In the genomic region with DNA sequence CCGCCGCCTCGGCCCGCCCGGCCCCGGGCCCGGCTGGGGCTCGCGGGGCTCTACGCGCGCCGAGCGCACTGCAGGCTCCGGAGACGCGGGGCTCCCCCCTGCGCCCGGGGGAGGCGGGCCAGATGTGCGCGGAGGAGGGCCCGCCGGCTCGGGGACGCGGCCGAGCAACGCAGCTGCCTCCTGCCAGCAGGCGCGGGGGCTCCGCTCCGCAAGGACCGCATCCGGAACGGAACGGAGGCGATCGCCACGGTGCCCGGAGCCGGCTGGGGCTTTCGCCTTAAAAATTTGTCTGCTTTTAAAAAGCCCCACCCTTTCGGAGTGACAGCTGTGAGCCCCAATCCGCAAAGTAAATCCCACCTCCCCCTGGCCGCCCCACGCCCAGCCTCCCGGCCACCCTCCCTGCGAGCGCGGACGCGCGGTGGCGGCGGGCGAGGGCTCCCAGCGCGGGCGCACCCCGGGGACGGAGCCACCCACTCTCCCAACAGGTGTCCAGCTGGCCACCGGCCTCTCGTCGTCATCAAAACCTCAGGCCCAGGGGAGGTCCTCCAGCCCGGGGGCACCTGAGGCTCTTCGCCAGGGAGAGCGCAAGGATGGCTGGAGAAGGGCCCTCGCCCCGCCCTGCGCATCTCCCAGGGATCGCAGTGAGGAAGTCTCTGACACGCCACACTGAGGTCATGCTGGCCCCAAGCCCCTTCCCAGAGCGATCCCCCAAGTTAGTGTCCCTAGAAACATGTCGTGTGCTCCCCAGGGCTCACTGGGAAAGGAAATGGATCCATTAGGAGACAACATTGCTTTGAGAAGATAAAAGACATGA, we compare ENCODE assay signal across 2 cellular contexts.
TF ChIP-seq lines count a peak whose summit lies in the region.

A gene (minus strand): TSS at position 70 of the 814 bp plus-strand sequence.

TF ChIP-seq in H1, 55 proteins besides CTCF, POLR2A, EP300 and RAD21:
- TF ChIP-seq TBP (IDR thresholded peaks at IDR 0.05; ENCODE audit: low read depth, low read length) (peak; percentile 16; the same call in 1 of the 2 replicates), NANOG (IDR thresholded peaks at IDR 0.05; ENCODE audit: insufficient read depth, low read depth, low read length, poor library complexity, severe bottlenecking) (no peak), PHF8 (conservative IDR thresholded peaks at IDR 0.05; ENCODE audit: low read depth, low read length) (peak; percentile 45), SP4 (IDR thresholded peaks at IDR 0.05; ENCODE audit: low read length) (0 out of 2 replicates have a peak, but pooled peaks have one; percentile 33), SP2 (IDR thresholded peaks at IDR 0.05; ENCODE audit: low read length) (peak; percentile 16; the same call in 1 of the 2 replicates), SUZ12 (IDR thresholded peaks at IDR 0.05; ENCODE audit: low read length) (peak; percentile 9; the same call in 1 of the 2 replicates), KDM4A (IDR thresholded peaks at IDR 0.05; ENCODE audit: low read depth, low read length, severe bottlenecking) (peak; percentile 94), CREB1 (IDR thresholded peaks at IDR 0.05) (0 out of 2 replicates have a peak, but pooled peaks have one; percentile 11), SP1 (IDR thresholded peaks at IDR 0.05; ENCODE audit: low read depth, low read length) (no peak), JUND (IDR thresholded peaks at IDR 0.05; ENCODE audit: low read length) (no peak), EZH2 (IDR thresholded peaks at IDR 0.05; ENCODE audit: low read depth, low read length, severe bottlenecking) (peak; percentile 34), TAF7 (optimal IDR thresholded peaks at IDR 0.05; ENCODE audit: borderline replicate concordance, low read depth, low read length) (no peak), CTBP2 (IDR thresholded peaks at IDR 0.05; ENCODE audit: borderline replicate concordance, insufficient read depth, insufficient read length, low read length) (peak; percentile 4), TAF1 (IDR thresholded peaks at IDR 0.05; ENCODE audit: low read depth, low read length) (0 out of 2 replicates have a peak, but pooled peaks have one; percentile 39)
TF ChIP-seq in H1: peak in this region for 10.

TF ChIP-seq in neural cell, 6 proteins besides CTCF, POLR2A, EP300 and RAD21:
- TF ChIP-seq MXI1 (conservative IDR thresholded peaks at IDR 0.05; ENCODE audit: poor library complexity, severe bottlenecking) = no peak
- TF ChIP-seq, protein P1, sequence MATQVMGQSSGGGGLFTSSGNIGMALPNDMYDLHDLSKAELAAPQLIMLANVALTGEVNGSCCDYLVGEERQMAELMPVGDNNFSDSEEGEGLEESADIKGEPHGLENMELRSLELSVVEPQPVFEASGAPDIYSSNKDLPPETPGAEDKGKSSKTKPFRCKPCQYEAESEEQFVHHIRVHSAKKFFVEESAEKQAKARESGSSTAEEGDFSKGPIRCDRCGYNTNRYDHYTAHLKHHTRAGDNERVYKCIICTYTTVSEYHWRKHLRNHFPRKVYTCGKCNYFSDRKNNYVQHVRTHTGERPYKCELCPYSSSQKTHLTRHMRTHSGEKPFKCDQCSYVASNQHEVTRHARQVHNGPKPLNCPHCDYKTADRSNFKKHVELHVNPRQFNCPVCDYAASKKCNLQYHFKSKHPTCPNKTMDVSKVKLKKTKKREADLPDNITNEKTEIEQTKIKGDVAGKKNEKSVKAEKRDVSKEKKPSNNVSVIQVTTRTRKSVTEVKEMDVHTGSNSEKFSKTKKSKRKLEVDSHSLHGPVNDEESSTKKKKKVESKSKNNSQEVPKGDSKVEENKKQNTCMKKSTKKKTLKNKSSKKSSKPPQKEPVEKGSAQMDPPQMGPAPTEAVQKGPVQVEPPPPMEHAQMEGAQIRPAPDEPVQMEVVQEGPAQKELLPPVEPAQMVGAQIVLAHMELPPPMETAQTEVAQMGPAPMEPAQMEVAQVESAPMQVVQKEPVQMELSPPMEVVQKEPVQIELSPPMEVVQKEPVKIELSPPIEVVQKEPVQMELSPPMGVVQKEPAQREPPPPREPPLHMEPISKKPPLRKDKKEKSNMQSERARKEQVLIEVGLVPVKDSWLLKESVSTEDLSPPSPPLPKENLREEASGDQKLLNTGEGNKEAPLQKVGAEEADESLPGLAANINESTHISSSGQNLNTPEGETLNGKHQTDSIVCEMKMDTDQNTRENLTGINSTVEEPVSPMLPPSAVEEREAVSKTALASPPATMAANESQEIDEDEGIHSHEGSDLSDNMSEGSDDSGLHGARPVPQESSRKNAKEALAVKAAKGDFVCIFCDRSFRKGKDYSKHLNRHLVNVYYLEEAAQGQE (IDR thresholded peaks at IDR 0.05; ENCODE audit: borderline replicate concordance) = no peak
- no peak for TF ChIP-seq EZH2 (IDR thresholded peaks at IDR 0.05; ENCODE audit: borderline replicate concordance, insufficient read depth, low read length, poor library complexity, severe bottlenecking)
- TF ChIP-seq SMC3 (conservative IDR thresholded peaks at IDR 0.05; ENCODE audit: poor library complexity) = no peak
- no peak for TF ChIP-seq POLR2AphosphoS5 (IDR thresholded peaks at IDR 0.05)
- TF ChIP-seq TAF1 (IDR thresholded peaks at IDR 0.05; ENCODE audit: low read depth) = no peak
